Comparison of ENCODE assay signal across 4 cellular contexts in the genomic region with DNA sequence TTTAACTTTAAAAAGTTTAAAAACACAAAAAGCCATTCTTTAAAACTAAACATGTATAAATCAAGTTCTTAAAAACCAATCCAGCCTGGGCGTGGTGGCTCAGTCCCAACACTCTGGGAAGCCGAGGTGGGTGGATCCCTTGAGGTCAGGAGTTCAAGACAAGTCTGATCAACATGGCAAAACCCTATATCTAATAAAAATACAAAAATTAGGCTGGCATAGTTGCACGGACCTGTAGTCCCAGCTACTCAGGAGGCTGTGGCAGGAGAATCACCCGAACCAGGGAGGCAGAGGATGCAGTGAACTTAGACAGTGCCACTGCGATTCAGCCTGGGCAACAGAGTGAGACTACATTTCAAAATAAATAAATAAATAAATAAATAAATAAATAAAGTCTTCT. TPM values are rescaled to one million over a fixed set of nuclear protein-coding genes. Genes with fewer than 3 reads are reported as not detected.
"Had no signal": no experiment of that assay in that cellular context is flagged by ENCODE, and none has a peak within 500 bp of the region (broad histone marks: within the 10 kb centered on the region; RNA-seq: fewer than 3 reads in every experiment).

No MANE protein-coding gene starts in this region.

RNA-seq across cellular contexts. Expression of a gene that starts 5.2 kb away (rescaled TPM):
- total RNA-seq: LHCN-M2, M059J, MCF 10A, NCI-H460 had no signal
